ENCODE assay signal across 10 cellular contexts in genomic region chrX:112941209-112941788, GRCh38.
DNase-seq lines count a peak whose midpoint lies in the region; ATAC-seq and TF ChIP-seq lines count a peak whose summit lies in the region.
"Had no signal": no experiment of that assay in that cellular context is flagged by ENCODE, and none has a peak within 500 bp of the region (broad histone marks: within the 10 kb centered on the region; RNA-seq: fewer than 3 reads in every experiment).

No MANE protein-coding gene starts in this region.

- no peaks in the 10 kb centered on the region for H3K36me3 ChIP-seq in A673 (ENCODE audit: insufficient read depth, low read length, poor library complexity, severe bottlenecking)

- no peaks in the 10 kb centered on the region for H3K9me3 Mint-ChIP-seq in naive thymus-derived CD8-positive, alpha-beta T cell

- peaks cover 8% of the 10 kb centered on the region for H3K27me3 ChIP-seq in A673 (replicated peaks; ENCODE audit: insufficient read depth, low read depth, low read length, poor library complexity)

- no peaks in the 10 kb centered on the region for H3K36me3 Mint-ChIP-seq in naive thymus-derived CD8-positive, alpha-beta T cell

- no peak overlapping the region for H3K4me3 Mint-ChIP-seq in naive thymus-derived CD8-positive, alpha-beta T cell
- H3K4me3 Mint-ChIP-seq: B cell had no signal

- peaks cover 0 to 11% (median 0%) of the 10 kb centered on the region in 5 donors for H3K27me3 Mint-ChIP-seq in naive thymus-derived CD8-positive, alpha-beta T cell
- H3K27me3 Mint-ChIP-seq: B cell had no signal

- no peak for TF ChIP-seq CTCF in A673 (conservative IDR thresholded peaks at IDR 0.05; ENCODE audit: low read depth, low read length)

- H3K9me3 ChIP-seq in A673 (ENCODE audit: low read depth, low read length, poor library complexity, severe bottlenecking): no peaks in the 10 kb centered on the region

- POLR2A ChIA-PET in A673 (lab: Charles Lee; ENCODE audit: low non-redundant PET): no interaction called here
- POLR2A ChIA-PET in naive thymus-derived CD8-positive, alpha-beta T cell (lab: Charles Lee): no interaction called here

- H3K27ac ChIP-seq in A673 (ENCODE audit: low read depth, low read length, poor library complexity, severe bottlenecking): no peak overlapping the region

- no TSS peak for BruUV-seq in A673 (replicated peaks; lab: Mats Ljungman, UMichigan)

- CTCF ChIA-PET in A673 (lab: Charles Lee): no interaction called here

- no peaks in the 10 kb centered on the region for H3K4me1 Mint-ChIP-seq in naive thymus-derived CD8-positive, alpha-beta T cell
- H3K4me1 Mint-ChIP-seq: B cell had no signal

- DNase-seq in A673 (ENCODE audit: low spot score): peak; percentile 1
- peak; percentile 7 for DNase-seq in astrocyte of the hippocampus (ENCODE audit: low read depth, low spot score)
- no peak for DNase-seq in D341Med (ENCODE audit: low spot score)
- no peak for DNase-seq in naive thymus-derived CD8-positive, alpha-beta T cell
- no peak for DNase-seq in AG20443 (ENCODE audit: low spot score)
- DNase-seq: SIG-M5 had no signal

- H3K4me3 ChIP-seq in A673 (ENCODE audit: low read depth, low read length, poor library complexity, severe bottlenecking): no peak overlapping the region

- no peaks in the 10 kb centered on the region for H3K4me1 ChIP-seq in A673 (ENCODE audit: insufficient read depth, low read length, poor library complexity, severe bottlenecking)

- no peak overlapping the region for H3K27ac Mint-ChIP-seq in naive thymus-derived CD8-positive, alpha-beta T cell
- H3K27ac Mint-ChIP-seq: B cell had no signal

- intact Hi-C loops in A673 (cut with micrococcal nuclease; ENCODE audit: unreplicated experiment): no loop called here

- peak; percentile 87 for ATAC-seq in GM18870 (IDR thresholded peaks at IDR 0.05; ENCODE audit: unreplicated experiment)
- peak; percentile 68 for ATAC-seq in HG03139 (IDR thresholded peaks at IDR 0.05; ENCODE audit: unreplicated experiment)
- no peak for ATAC-seq in HG02798 (IDR thresholded peaks at IDR 0.05; ENCODE audit: poor library complexity, unreplicated experiment)
- ATAC-seq in naive thymus-derived CD8-positive, alpha-beta T cell: no peak

Comparison
In these comparisons a context has a peak if more than half of its experiments do, and no peak if none do; other contexts are left out.
1. DNase-seq: peak in A673 (single experiment) and astrocyte of the hippocampus (single experiment); none in D341Med (single experiment), naive thymus-derived CD8-positive, alpha-beta T cell (0 of 10) and AG20443 (single experiment).
2. ATAC-seq: peak in GM18870 (single experiment) and HG03139 (single experiment); none in HG02798 (single experiment) and naive thymus-derived CD8-positive, alpha-beta T cell (0 of 2).